Comparison of ENCODE assay signal across 1 cellular context in genomic region chr13:111153279-111153976, GRCh38.
TF ChIP-seq lines count a peak whose summit lies in the region.

No MANE protein-coding gene starts in this region.

TF ChIP-seq in HepG2, 621 proteins besides CTCF, POLR2A, EP300 and RAD21 (continued from another document and continues in another):
- no peak for TF ChIP-seq DDIT3 (CRISPR knock-in tag; IDR thresholded peaks at IDR 0.05)
- peak; percentile 63; the same call in 1 of the 2 replicates for TF ChIP-seq ZNF691 (CRISPR knock-in tag; IDR thresholded peaks at IDR 0.05; ENCODE audit: borderline replicate concordance, low read depth)
- no peak for TF ChIP-seq ATM (IDR thresholded peaks at IDR 0.05; ENCODE audit: borderline replicate concordance)
- TF ChIP-seq JUND (CRISPR knock-in tag; IDR thresholded peaks at IDR 0.05), result no peak; the same call in 1 of the 2 replicates
- TF ChIP-seq ZNF687 (CRISPR knock-in tag; IDR thresholded peaks at IDR 0.05), result peak; percentile 93
- TF ChIP-seq HMG20B (CRISPR knock-in tag; conservative IDR thresholded peaks at IDR 0.05), result no peak
- 0 out of 2 replicates have a peak, but pooled peaks have one; percentile 70 for TF ChIP-seq ZNF670 (CRISPR knock-in tag; IDR thresholded peaks at IDR 0.05; ENCODE audit: borderline replicate concordance)
- TF ChIP-seq ZNF446 (CRISPR knock-in tag; IDR thresholded peaks at IDR 0.05), result peak; percentile 86; the same call in 1 of the 2 replicates
- TF ChIP-seq ZNF747 (CRISPR knock-in tag; IDR thresholded peaks at IDR 0.05; ENCODE audit: borderline replicate concordance), result peak; percentile 60; the same call in 1 of the 2 replicates
- peak; percentile 83 for TF ChIP-seq ZNF878 (CRISPR knock-in tag; IDR thresholded peaks at IDR 0.05)
- peak; percentile 62; the same call in 1 of the 2 replicates for TF ChIP-seq PITX1 (CRISPR knock-in tag; IDR thresholded peaks at IDR 0.05)
- TF ChIP-seq SOX6 (IDR thresholded peaks at IDR 0.05), result no peak
- TF ChIP-seq SOX6 (CRISPR knock-in tag; IDR thresholded peaks at IDR 0.05), result peak; percentile 52; the same call in 1 of the 2 replicates
- peak; percentile 89 for TF ChIP-seq ZNF800 (CRISPR knock-in tag; IDR thresholded peaks at IDR 0.05)
- TF ChIP-seq REST (IDR thresholded peaks at IDR 0.05; ENCODE audit: borderline replicate concordance in 1 of 2, low read depth in 1 of 2, low read length in 2 of 2), result no peak
- no peak for TF ChIP-seq KLF15 (CRISPR knock-in tag; IDR thresholded peaks at IDR 0.05; ENCODE audit: borderline replicate concordance)
- TF ChIP-seq SALL2 (CRISPR knock-in tag; IDR thresholded peaks at IDR 0.05), result peak; percentile 73; the same call in 1 of the 2 replicates
- TF ChIP-seq SAFB2 (CRISPR knock-in tag; IDR thresholded peaks at IDR 0.05; ENCODE audit: borderline replicate concordance, low read depth), result no peak
- TF ChIP-seq ZNF34 (CRISPR knock-in tag; IDR thresholded peaks at IDR 0.05; ENCODE audit: borderline replicate concordance), result peak; percentile 72; the same call in 1 of the 2 replicates
- TF ChIP-seq ATF6 (CRISPR knock-in tag; conservative IDR thresholded peaks at IDR 0.05), result no peak
- TF ChIP-seq ZFP1 (CRISPR knock-in tag; IDR thresholded peaks at IDR 0.05), result no peak
- TF ChIP-seq MAFG (CRISPR knock-in tag; IDR thresholded peaks at IDR 0.05), result no peak
- TF ChIP-seq MIER2 (CRISPR knock-in tag; IDR thresholded peaks at IDR 0.05), result peak; percentile 25; the same call in 1 of the 2 replicates
- 0 out of 2 replicates have a peak, but pooled peaks have one; percentile 46 for TF ChIP-seq SIN3B (IDR thresholded peaks at IDR 0.05; ENCODE audit: low read length)
- no peak for TF ChIP-seq RBAK (CRISPR knock-in tag; IDR thresholded peaks at IDR 0.05)
- TF ChIP-seq ATF1 (CRISPR knock-in tag; IDR thresholded peaks at IDR 0.05), result peak; percentile 91
- peak; percentile 89 for TF ChIP-seq KMT2A (CRISPR knock-in tag; IDR thresholded peaks at IDR 0.05)
- TF ChIP-seq PCBP2 (optimal IDR thresholded peaks at IDR 0.05; ENCODE audit: low read depth, low read length, poor library complexity, severe bottlenecking), result no peak
- no peak for TF ChIP-seq ZNF660 (CRISPR knock-in tag; IDR thresholded peaks at IDR 0.05; ENCODE audit: borderline replicate concordance, low read depth)
- peak; percentile 12 for TF ChIP-seq TBL1XR1 (IDR thresholded peaks at IDR 0.05; ENCODE audit: borderline replicate concordance, low read length, partially characterized antibody)
- peak; percentile 81 for TF ChIP-seq SRY (CRISPR knock-in tag; IDR thresholded peaks at IDR 0.05)
- TF ChIP-seq ZSCAN30 (CRISPR knock-in tag; IDR thresholded peaks at IDR 0.05), result no peak
- TF ChIP-seq SOX5 (CRISPR knock-in tag; IDR thresholded peaks at IDR 0.05; ENCODE audit: borderline replicate concordance), result 0 out of 2 replicates have a peak, but pooled peaks have one; percentile 13
- no peak for TF ChIP-seq MLXIP (CRISPR knock-in tag; IDR thresholded peaks at IDR 0.05; ENCODE audit: borderline replicate concordance)
- TF ChIP-seq TERF1 (CRISPR knock-in tag; IDR thresholded peaks at IDR 0.05), result no peak
- TF ChIP-seq ZMYM3 (CRISPR knock-in tag; IDR thresholded peaks at IDR 0.05), result no peak
- no peak for TF ChIP-seq ATF7 (IDR thresholded peaks at IDR 0.05)
- no peak for TF ChIP-seq ATF7 (CRISPR knock-in tag; IDR thresholded peaks at IDR 0.05)
- TF ChIP-seq NFE2L1 (CRISPR knock-in tag; IDR thresholded peaks at IDR 0.05; ENCODE audit: borderline replicate concordance), result no peak
- TF ChIP-seq MED1 (CRISPR knock-in tag; IDR thresholded peaks at IDR 0.05), result peak; percentile 2
- TF ChIP-seq FOXO4 (CRISPR knock-in tag; conservative IDR thresholded peaks at IDR 0.05), result no peak
- TF ChIP-seq ZNF562 (CRISPR knock-in tag; IDR thresholded peaks at IDR 0.05; ENCODE audit: borderline replicate concordance), result no peak
- TF ChIP-seq BHLHE40 (IDR thresholded peaks at IDR 0.05; ENCODE audit: low read length), result no peak
- TF ChIP-seq CHCHD3 (CRISPR knock-in tag; IDR thresholded peaks at IDR 0.05), result no peak; the same call in 1 of the 2 replicates
- TF ChIP-seq ZNF713 (CRISPR knock-in tag; IDR thresholded peaks at IDR 0.05), result no peak
- no peak for TF ChIP-seq ZNF24 (IDR thresholded peaks at IDR 0.05)
- TF ChIP-seq YEATS2 (CRISPR knock-in tag; IDR thresholded peaks at IDR 0.05; ENCODE audit: borderline replicate concordance), result peak; percentile 90
- peak; percentile 96; the same call in 1 of the 2 replicates for TF ChIP-seq SMAD1 (CRISPR knock-in tag; IDR thresholded peaks at IDR 0.05; ENCODE audit: borderline replicate concordance, low read depth)
